ENCODE assay signal across 8 cellular contexts in the genomic region with DNA sequence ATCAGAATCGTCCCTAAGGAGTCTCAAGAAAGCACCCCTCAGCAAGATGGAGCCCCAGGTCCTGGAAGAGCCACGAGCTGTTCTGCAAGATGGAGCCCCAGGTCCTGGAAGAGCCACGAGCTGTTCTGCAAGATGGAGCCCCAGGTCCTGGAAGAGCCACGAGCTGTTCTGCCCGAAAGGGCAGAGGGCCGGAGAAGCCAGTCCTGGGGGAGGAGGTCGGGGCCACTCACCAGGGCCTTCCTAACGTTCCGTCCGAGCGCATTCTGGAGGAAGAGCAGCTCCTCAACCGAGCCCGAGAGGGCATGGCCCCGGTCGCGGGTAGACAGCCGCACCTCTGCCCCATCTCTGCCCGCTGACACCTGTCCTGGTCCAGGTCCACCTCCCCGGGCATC.
DNase-seq lines count a peak whose midpoint lies in the region; ATAC-seq and TF ChIP-seq lines count a peak whose summit lies in the region.
"Not testable (repeated sequence)": the region's sequence is repeated elsewhere in the genome, so short reads cannot be mapped to it uniquely, and the experiment has no call there.

No MANE protein-coding gene starts in this region.

- H3K9me3 ChIP-seq in OCI-LY1 (ENCODE audit: low read length); aorta (ENCODE audit: control insufficient read depth, low read length): not testable (repeated sequence)

- intact Hi-C loops in dorsolateral prefrontal cortex (cut with DNase I); aorta (cut with DNase I): not testable (repeated sequence)

- H2AFZ ChIP-seq in OCI-LY1 (ENCODE audit: low read length): not testable (repeated sequence)

- peaks cover 39% of the 10 kb centered on the region for H3K4me1 ChIP-seq in OCI-LY1 (ENCODE audit: insufficient read depth, low read length, severe bottlenecking)
- H3K4me1 ChIP-seq in aorta (ENCODE audit: control insufficient read depth in 1 of 2, insufficient read depth in 2 of 2, low read length in 2 of 2): not testable (repeated sequence)

- H3K27me3 Mint-ChIP-seq in memory B cell: not testable (repeated sequence)

- peak overlapping the region; percentile 83 for H3K4me3 ChIP-seq in OCI-LY1 (ENCODE audit: low read depth, low read length, poor library complexity, severe bottlenecking)
- H3K4me3 ChIP-seq in dorsolateral prefrontal cortex: peak overlapping the region in 51 of 59 donors; percentile 1 to 58 (median 38)
- not testable (repeated sequence) for H3K4me3 ChIP-seq in aorta (ENCODE audit: low read length in 2 of 2)

- H3K36me3 ChIP-seq in OCI-LY1 (ENCODE audit: insufficient read depth, low read length): peaks cover 12% of the 10 kb centered on the region
- H3K36me3 ChIP-seq in aorta (ENCODE audit: control insufficient read depth in 1 of 2, insufficient read depth in 2 of 2, low read length in 1 of 2): not testable (repeated sequence)

- H4K20me1 ChIP-seq in OCI-LY1 (ENCODE audit: insufficient read depth, low read length): not testable (repeated sequence)

- H3K4me2 ChIP-seq in OCI-LY1 (ENCODE audit: low read length): peak overlapping the region; percentile 73

- not testable (repeated sequence) for H3K9me2 ChIP-seq in OCI-LY1 (ENCODE audit: low read depth, low read length)

- peaks cover 41% of the 10 kb centered on the region for H3K79me2 ChIP-seq in OCI-LY1 (ENCODE audit: insufficient read depth, low read length)

- H3K4me1 Mint-ChIP-seq in memory B cell: peaks cover 18% of the 10 kb centered on the region

- H3K4me3 Mint-ChIP-seq in memory B cell: peak overlapping the region; percentile 94

- peak overlapping the region; percentile 66 for H3K9ac ChIP-seq in OCI-LY1 (ENCODE audit: low read length)

- ATAC-seq in GM18868 (IDR thresholded peaks at IDR 0.05; ENCODE audit: unreplicated experiment) (peak; percentile 47), HG02642 (IDR thresholded peaks at IDR 0.05; ENCODE audit: poor library complexity, unreplicated experiment) (peak; percentile 28), memory B cell (ENCODE audit: low read depth) (peak; percentile 63), aorta (ENCODE audit: low FRiP score) (peak; percentile 86)

- H3K9me3 Mint-ChIP-seq in memory B cell: not testable (repeated sequence)

- DNase-seq in activated T-cell treated with anti-CD3 and anti-CD28 coated beads for 48 hours (ENCODE audit: low read depth) (peak; percentile 29), memory B cell (ENCODE audit: low spot score in 2 of 2) (peak in 1 of 2 donors; percentile 53), aorta (peak; percentile 45 to 80)
- not testable (repeated sequence) for DNase-seq in dorsolateral prefrontal cortex
- peak; percentile 53 for DNase-seq in stimulated activated CD4-positive, alpha-beta T cell treated with anti-CD3 and anti-CD28 coated beads, Interleukin-15, amount 100 ng/mL, for 24 hours

- not testable (repeated sequence) for H3K27ac ChIP-seq in OCI-LY1 (ENCODE audit: low read depth, low read length, poor library complexity, severe bottlenecking); aorta (ENCODE audit: low read depth in 1 of 2, low read length in 2 of 2)
- H3K27ac ChIP-seq in dorsolateral prefrontal cortex: peak overlapping the region in 23 of 59 donors; percentile 5 to 76 (median 41)

- WGBS in aorta, 2 donors: 79 to 84% methylated on average over 18 to 19 of the region's 19 CpGs

- not testable (repeated sequence) for H3K36me3 Mint-ChIP-seq in memory B cell

- peak overlapping the region; percentile 81 for H3K27ac Mint-ChIP-seq in memory B cell

- TF ChIP-seq CTCF in OCI-LY1 (IDR thresholded peaks at IDR 0.05; ENCODE audit: low read length); dorsolateral prefrontal cortex (IDR thresholded peaks at IDR 0.05 in 54 of 56, conservative IDR thresholded peaks at IDR 0.05 in 2 of 56; ENCODE audit: low read depth in 1 of 56, partially characterized antibody in 56 of 56): not testable (repeated sequence)

- not testable (repeated sequence) for H3K27me3 ChIP-seq in OCI-LY1 (ENCODE audit: insufficient read depth, low read length); aorta (ENCODE audit: control insufficient read depth in 1 of 2, insufficient read depth in 2 of 2, low read length in 1 of 2)
- peaks cover 0 to 10% (median 0%) of the 10 kb centered on the region in 45 donors for H3K27me3 ChIP-seq in dorsolateral prefrontal cortex

- H3F3A ChIP-seq in OCI-LY1 (ENCODE audit: insufficient read depth, low read length): not testable (repeated sequence)

Comparison
In these comparisons a context has a peak if more than half of its experiments do, and no peak if none do; other contexts are left out.
1. ATAC-seq: peak in every context shown above with its lines; median percentile 86 in aorta; 63 in memory B cell; 47 in GM18868; 28 in HG02642.